ENCODE assay signal across 8 cellular contexts in genomic region chr20:36491901-36492617, GRCh38. TPM values are rescaled to one million over a fixed set of nuclear protein-coding genes. Genes with fewer than 3 reads are reported as not detected.
A peak's percentile ranks its signal among the peaks of the same experiment; 100 is the strongest.
DNase-seq lines count a peak whose midpoint lies in the region; ATAC-seq, FAIRE-seq and TF ChIP-seq lines count a peak whose summit lies in the region.

No MANE protein-coding gene starts in this region.

- ATAC-seq in Right ventricle myocardium inferior = no peak
- ATAC-seq in Right ventricle myocardium superior (ENCODE audit: poor library complexity) = no peak
- no peak for ATAC-seq in HG02981 (IDR thresholded peaks at IDR 0.05; ENCODE audit: unreplicated experiment)
- no peak for ATAC-seq in GM18873 (IDR thresholded peaks at IDR 0.05; ENCODE audit: low FRiP score, unreplicated experiment)

- TF ChIP-seq CTCF in endothelial cell of umbilical vein (IDR thresholded peaks at IDR 0.05; ENCODE audit: extremely low read depth in 1 of 2, insufficient read depth in 1 of 2, low read depth in 1 of 2, low read length in 2 of 2) = no peak

- no peaks in the 10 kb centered on the region for H3K9me3 ChIP-seq in endothelial cell of umbilical vein (replicated peaks; ENCODE audit: control insufficient read depth, insufficient read depth, low read length)

- no peaks in the 10 kb centered on the region for H3K9me1 ChIP-seq in endothelial cell of umbilical vein (replicated peaks; ENCODE audit: control insufficient read depth, extremely low read depth, insufficient read depth, low read length)

- no peak overlapping the region for H2AFZ ChIP-seq in endothelial cell of umbilical vein (ENCODE audit: low read depth, low read length)

- peaks cover 3% of the 10 kb centered on the region for H4K20me1 ChIP-seq in endothelial cell of umbilical vein (replicated peaks; ENCODE audit: control insufficient read depth, extremely low read depth, insufficient read depth, low read length)

- peak overlapping the region; percentile 28 for H3K27ac ChIP-seq in endothelial cell of umbilical vein (ENCODE audit: insufficient read depth, low read depth, low read length)

- POLR2A ChIA-PET in endothelial cell of umbilical vein (lab: Charles Lee) = interaction anchor here (0.6 to 1.0 kb wide), 2 partner anchors 9 to 539 kb away, joined by 3 to 4 read pairs; no protein-coding TSS in a partner anchor

- BruUV-seq in endothelial cell of umbilical vein (replicated peaks; lab: Mats Ljungman, UMichigan) = no TSS peak

- no peak overlapping the region for H3K9ac ChIP-seq in endothelial cell of umbilical vein (replicated peaks; ENCODE audit: extremely low read depth, insufficient read depth, low read length)

- TF ChIP-seq POLR2A in endothelial cell of umbilical vein (IDR thresholded peaks at IDR 0.05; ENCODE audit: low read depth, low read length) = no peak

- no peak overlapping the region for H3K4me2 ChIP-seq in endothelial cell of umbilical vein (ENCODE audit: insufficient read depth, low read length)

- H3K36me3 ChIP-seq in endothelial cell of umbilical vein (ENCODE audit: control insufficient read depth in 2 of 2, extremely low read depth in 1 of 2, insufficient read depth in 2 of 2, low read length in 2 of 2) = peaks cover under 1 to 17% of the 10 kb centered on the region in 2 experiments

- DNase-seq in Right ventricle myocardium inferior (ENCODE audit: missing footprints) (peak; percentile 83), Right ventricle myocardium superior (no peak), endothelial cell of umbilical vein (ENCODE audit: low read depth, low spot score) (peak; percentile 39), NCI-H748 (lab: John Stamatoyannopoulos, UW; ENCODE audit: unreplicated experiment) (no peak)
- peak; percentile 79 for DNase-seq in activated CD8-positive, alpha-beta memory T cell treated with anti-CD3 and anti-CD28 coated beads for 24 hours
- peak; percentile 35 for DNase-seq in stimulated activated CD4-positive, alpha-beta T cell treated with anti-CD3 and anti-CD28 coated beads, Interleukin-12 subunit alpha, Interleukin-12 subunit beta, amount 100 ng/mL, for 4 hours

- FAIRE-seq in endothelial cell of umbilical vein (lab: Jason Lieb, UNC) = peak; percentile 79

- no peaks in the 10 kb centered on the region for H3K27me3 ChIP-seq in endothelial cell of umbilical vein (ENCODE audit: control insufficient read depth in 2 of 2, insufficient read depth in 2 of 2, low read length in 2 of 2)

- peaks cover 73% of the 10 kb centered on the region for H3K79me2 ChIP-seq in endothelial cell of umbilical vein (ENCODE audit: control insufficient read depth, insufficient read depth, low read length)

- peaks cover 19% of the 10 kb centered on the region for H3K4me1 ChIP-seq in endothelial cell of umbilical vein (ENCODE audit: control insufficient read depth, extremely low read depth, insufficient read depth, low read length)

- dilution Hi-C loops in endothelial cell of umbilical vein (cut with MboI; ENCODE audit: extremely low pct_ligation_motif_present, low sequenced_read_pairs) = no loop called here

- H3K4me3 ChIP-seq in endothelial cell of umbilical vein (replicated peaks in 1 of 3; ENCODE audit: insufficient read depth in 1 of 3, low read depth in 1 of 3, low read length in 3 of 3) = no peak overlapping the region

- CTCF ChIA-PET in endothelial cell of umbilical vein (lab: Charles Lee) = interaction anchor here (0.8 to 3.3 kb wide), 11 partner anchors 8 to 263 kb away, joined by 3 to 19 read pairs (median 6); no protein-coding TSS in a partner anchor

- intact Hi-C loops in Right ventricle myocardium inferior (cut with DNase I) = no loop called here
- intact Hi-C loops in Right ventricle myocardium superior (cut with DNase I) = no loop called here
- intact Hi-C loops in endothelial cell of umbilical vein (cut with micrococcal nuclease) = loop anchor here (2.0 kb wide), 1 partner anchor 25 kb away; no protein-coding TSS in a partner anchor

TF ChIP-seq in endothelial cell of umbilical vein, 7 proteins besides CTCF, POLR2A, EP300 and RAD21:
- TF ChIP-seq GATA2 (IDR thresholded peaks at IDR 0.05; ENCODE audit: insufficient read depth, insufficient read length, low read depth, low read length) (no peak), MYC (IDR thresholded peaks at IDR 0.05; ENCODE audit: low read depth, low read length) (no peak), POLR2AphosphoS5 (IDR thresholded peaks at IDR 0.05; ENCODE audit: insufficient read depth, low read depth, low read length) (no peak)

RNA-seq across cellular contexts. Expression of gene MYL9, which starts 49.3 kb away (rescaled TPM):
- total RNA-seq in Right ventricle myocardium inferior = 1,923 TPM
- 1,602 TPM for total RNA-seq in Right ventricle myocardium superior
- total RNA-seq in endothelial cell of umbilical vein = 90.4 and 116 TPM in 2 replicates
- polyA plus RNA-seq in endothelial cell of umbilical vein = 41.7 and 55.7 TPM in 2 replicates
- 53.3 and 66.9 TPM in 2 replicates for polyA plus RNA-seq in endothelial cell of umbilical vein (2011; cell fraction: cytosol; rRNA removed)
- polyA plus RNA-seq in endothelial cell of umbilical vein (2011; cell fraction: nucleus; rRNA removed) = 20.4 and 29.6 TPM in 2 replicates
- polyA plus RNA-seq in endothelial cell of umbilical vein (2012) = 63.8 and 111 TPM in 2 replicates
- polyA minus RNA-seq in endothelial cell of umbilical vein = 26.3 and 32.0 TPM in 2 replicates
- 4.6 TPM for polyA minus RNA-seq in endothelial cell of umbilical vein (2011; cell fraction: cytosol; rRNA and poly(A)+ RNA removed)
- 8.4 and 14.5 TPM in 2 replicates for polyA minus RNA-seq in endothelial cell of umbilical vein (2011; cell fraction: nucleus; rRNA and poly(A)+ RNA removed)

Comparison
In these comparisons a context has a peak if more than half of its experiments do, and no peak if none do; other contexts are left out.
1. DNase-seq: peak in Right ventricle myocardium inferior (single experiment), activated CD8-positive, alpha-beta memory T cell treated with anti-CD3 and anti-CD28 coated beads for 24 hours (single experiment), endothelial cell of umbilical vein (single experiment) and stimulated activated CD4-positive, alpha-beta T cell treated with anti-CD3 and anti-CD28 coated beads, Interleukin-12 subunit alpha, Interleukin-12 subunit beta, amount 100 ng/mL, for 4 hours (single experiment); none in Right ventricle myocardium superior (single experiment) and NCI-H748 (single experiment).
2. RNA of gene MYL9, which starts 49.3 kb away (total RNA-seq): 1,923 TPM in Right ventricle myocardium inferior (single experiment) and 1,602 TPM in Right ventricle myocardium superior (single experiment); 90.4 to 116 TPM in endothelial cell of umbilical vein; every median in the first group is over 10 times any median in the second.